In the genomic region with DNA sequence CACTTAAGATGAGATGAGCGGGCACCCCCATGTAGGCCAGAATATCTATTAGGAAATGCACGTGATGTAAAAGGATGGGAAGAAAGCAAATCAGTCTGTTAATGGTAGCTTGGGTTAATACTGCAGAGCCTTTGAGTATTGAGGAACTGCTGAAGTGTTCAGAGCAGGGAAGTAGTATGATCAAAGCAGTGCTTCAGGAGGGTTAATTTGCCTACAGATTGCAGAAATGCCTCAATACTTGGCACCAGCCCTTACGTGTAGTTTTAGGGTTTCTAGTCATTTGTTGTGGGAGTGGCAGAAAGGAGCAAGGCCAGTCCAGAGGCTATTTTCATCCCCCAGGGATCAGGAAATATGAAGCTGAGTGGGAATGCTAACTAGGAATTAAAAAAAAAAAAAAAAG, we compare ENCODE assay signal across 10 cellular contexts. TPM values are rescaled to one million over a fixed set of nuclear protein-coding genes. Genes with fewer than 3 reads are reported as not detected.
DNase-seq lines count a peak whose midpoint lies in the region; ATAC-seq and TF ChIP-seq lines count a peak whose summit lies in the region.
"Had no signal": no experiment of that assay in that cellular context is flagged by ENCODE, and none has a peak within 500 bp of the region (broad histone marks: within the 10 kb centered on the region; RNA-seq: fewer than 3 reads in every experiment).

No MANE protein-coding gene starts in this region.

- intact Hi-C loops in activated CD8-positive, alpha-beta T cell treated with anti-CD3 and anti-CD28 coated beads for 36 hours (cut with micrococcal nuclease): no loop called here

- H3K36me3 ChIP-seq in SK-N-MC (ENCODE audit: insufficient read depth, low read length): peaks cover 36% of the 10 kb centered on the region
- H3K36me3 ChIP-seq: thoracic aorta had no signal

- peak overlapping the region; percentile 9 for H3K4me3 Mint-ChIP-seq in activated CD8-positive, alpha-beta T cell treated with anti-CD3 and anti-CD28 coated beads for 36 hours
- no peak overlapping the region for H3K4me3 Mint-ChIP-seq in activated CD8-positive, alpha-beta T cell treated with anti-CD3 and anti-CD28 coated beads, Interleukin-2, amount 10 ng/mL, durations not matched to agents 7 days and 5 days
- H3K4me3 Mint-ChIP-seq: activated naive CD8-positive, alpha-beta T cell treated with anti-CD3 and anti-CD28 coated beads, Interleukin-2, amount 10 ng/mL, durations not matched to agents 7 days and 5 days had no signal

- no peak for DNase-seq in activated CD8-positive, alpha-beta T cell treated with anti-CD3 and anti-CD28 coated beads for 36 hours
- no peak for DNase-seq in activated CD8-positive, alpha-beta T cell treated with anti-CD3 and anti-CD28 coated beads, Interleukin-2, amount 10 ng/mL, durations not matched to agents 7 days and 5 days
- no peak for DNase-seq in SK-N-MC (ENCODE audit: low read depth, low spot score)
- DNase-seq in renal cortical epithelial cell (ENCODE audit: low read depth): peak; percentile 38
- DNase-seq in NCI-H345 (lab: John Stamatoyannopoulos, UW): no peak
- no peak for DNase-seq in NCI-H2081 (lab: John Stamatoyannopoulos, UW)
- no peak for DNase-seq in HuH-7 (ENCODE audit: low spot score)
- DNase-seq: activated naive CD8-positive, alpha-beta T cell treated with anti-CD3 and anti-CD28 coated beads, Interleukin-2, amount 10 ng/mL, durations not matched to agents 7 days and 5 days had no signal

- no peaks in the 10 kb centered on the region for H3K9me3 Mint-ChIP-seq in activated CD8-positive, alpha-beta T cell treated with anti-CD3 and anti-CD28 coated beads for 36 hours
- H3K9me3 Mint-ChIP-seq in activated CD8-positive, alpha-beta T cell treated with anti-CD3 and anti-CD28 coated beads, Interleukin-2, amount 10 ng/mL, durations not matched to agents 7 days and 5 days (ENCODE audit: insufficient read depth): no peaks in the 10 kb centered on the region
- H3K9me3 Mint-ChIP-seq: activated naive CD8-positive, alpha-beta T cell treated with anti-CD3 and anti-CD28 coated beads, Interleukin-2, amount 10 ng/mL, durations not matched to agents 7 days and 5 days had no signal

- peak overlapping the region; percentile 63; the same call in 1 of the 2 replicates for H3K27ac ChIP-seq in SK-N-MC
- H3K27ac ChIP-seq: thoracic aorta had no signal

- peak; percentile 45 for ATAC-seq in activated CD8-positive, alpha-beta T cell treated with anti-CD3 and anti-CD28 coated beads for 36 hours
- ATAC-seq in activated CD8-positive, alpha-beta T cell treated with anti-CD3 and anti-CD28 coated beads, Interleukin-2, amount 10 ng/mL, durations not matched to agents 7 days and 5 days: no peak
- peak; percentile 72 for ATAC-seq in HG02798 (IDR thresholded peaks at IDR 0.05; ENCODE audit: poor library complexity, unreplicated experiment)

- H3K36me3 Mint-ChIP-seq in activated CD8-positive, alpha-beta T cell treated with anti-CD3 and anti-CD28 coated beads for 36 hours (ENCODE audit: low read depth): peaks cover 18% of the 10 kb centered on the region
- peaks cover 30% of the 10 kb centered on the region for H3K36me3 Mint-ChIP-seq in activated CD8-positive, alpha-beta T cell treated with anti-CD3 and anti-CD28 coated beads, Interleukin-2, amount 10 ng/mL, durations not matched to agents 7 days and 5 days (ENCODE audit: low read depth)

- H3K4me3 ChIP-seq in SK-N-MC: no peak overlapping the region
- H3K4me3 ChIP-seq: thoracic aorta had no signal

- no peaks in the 10 kb centered on the region for H3K9me3 ChIP-seq in SK-N-MC (ENCODE audit: low read depth, low read length)
- H3K9me3 ChIP-seq: thoracic aorta had no signal

- POLR2A ChIA-PET in activated CD8-positive, alpha-beta T cell treated with anti-CD3 and anti-CD28 coated beads for 36 hours (lab: Charles Lee): no interaction called here
- POLR2A ChIA-PET in activated CD8-positive, alpha-beta T cell treated with anti-CD3 and anti-CD28 coated beads, Interleukin-2, amount 10 ng/mL, durations not matched to agents 7 days and 5 days (lab: Charles Lee): no interaction called here

- H3K27me3 Mint-ChIP-seq in activated CD8-positive, alpha-beta T cell treated with anti-CD3 and anti-CD28 coated beads for 36 hours: no peaks in the 10 kb centered on the region
- no peaks in the 10 kb centered on the region for H3K27me3 Mint-ChIP-seq in activated CD8-positive, alpha-beta T cell treated with anti-CD3 and anti-CD28 coated beads, Interleukin-2, amount 10 ng/mL, durations not matched to agents 7 days and 5 days (ENCODE audit: low read depth)
- H3K27me3 Mint-ChIP-seq: activated naive CD8-positive, alpha-beta T cell treated with anti-CD3 and anti-CD28 coated beads, Interleukin-2, amount 10 ng/mL, durations not matched to agents 7 days and 5 days had no signal

- H3K27ac Mint-ChIP-seq in activated CD8-positive, alpha-beta T cell treated with anti-CD3 and anti-CD28 coated beads for 36 hours: peak overlapping the region; percentile 82
- no peak overlapping the region for H3K27ac Mint-ChIP-seq in activated CD8-positive, alpha-beta T cell treated with anti-CD3 and anti-CD28 coated beads, Interleukin-2, amount 10 ng/mL, durations not matched to agents 7 days and 5 days

- CTCF ChIA-PET in activated CD8-positive, alpha-beta T cell treated with anti-CD3 and anti-CD28 coated beads for 36 hours (lab: Charles Lee): no interaction called here
- CTCF ChIA-PET in activated CD8-positive, alpha-beta T cell treated with anti-CD3 and anti-CD28 coated beads, Interleukin-2, amount 10 ng/mL, durations not matched to agents 7 days and 5 days (lab: Charles Lee): no interaction called here

- H3K4me1 Mint-ChIP-seq in activated CD8-positive, alpha-beta T cell treated with anti-CD3 and anti-CD28 coated beads for 36 hours (ENCODE audit: low read depth): peaks cover 44% of the 10 kb centered on the region
- H3K4me1 Mint-ChIP-seq in activated CD8-positive, alpha-beta T cell treated with anti-CD3 and anti-CD28 coated beads, Interleukin-2, amount 10 ng/mL, durations not matched to agents 7 days and 5 days (ENCODE audit: low read depth): peaks cover 25% of the 10 kb centered on the region

- no peak overlapping the region for H3K9ac ChIP-seq in SK-N-MC (ENCODE audit: insufficient read length)

- no peak for TF ChIP-seq CTCF in activated CD8-positive, alpha-beta T cell treated with anti-CD3 and anti-CD28 coated beads for 36 hours (IDR thresholded peaks at IDR 0.05)

RNA-seq across cellular contexts. Expression of gene ZFX, which starts 19.7 kb away (rescaled TPM):
- 10 to 100 TPM; 38.8 to 40.4 TPM for total RNA-seq in activated CD8-positive, alpha-beta T cell treated with anti-CD3 and anti-CD28 coated beads for 36 hours
- total RNA-seq in activated CD8-positive, alpha-beta T cell treated with anti-CD3 and anti-CD28 coated beads, Interleukin-2, amount 10 ng/mL, durations not matched to agents 7 days and 5 days: 10 to 100 TPM; 44.4 to 44.5 TPM
- total RNA-seq in renal cortical epithelial cell: 38.2 and 121 TPM in 2 replicates
